Comparison of ENCODE assay signal across 8 cellular contexts in the genomic region with DNA sequence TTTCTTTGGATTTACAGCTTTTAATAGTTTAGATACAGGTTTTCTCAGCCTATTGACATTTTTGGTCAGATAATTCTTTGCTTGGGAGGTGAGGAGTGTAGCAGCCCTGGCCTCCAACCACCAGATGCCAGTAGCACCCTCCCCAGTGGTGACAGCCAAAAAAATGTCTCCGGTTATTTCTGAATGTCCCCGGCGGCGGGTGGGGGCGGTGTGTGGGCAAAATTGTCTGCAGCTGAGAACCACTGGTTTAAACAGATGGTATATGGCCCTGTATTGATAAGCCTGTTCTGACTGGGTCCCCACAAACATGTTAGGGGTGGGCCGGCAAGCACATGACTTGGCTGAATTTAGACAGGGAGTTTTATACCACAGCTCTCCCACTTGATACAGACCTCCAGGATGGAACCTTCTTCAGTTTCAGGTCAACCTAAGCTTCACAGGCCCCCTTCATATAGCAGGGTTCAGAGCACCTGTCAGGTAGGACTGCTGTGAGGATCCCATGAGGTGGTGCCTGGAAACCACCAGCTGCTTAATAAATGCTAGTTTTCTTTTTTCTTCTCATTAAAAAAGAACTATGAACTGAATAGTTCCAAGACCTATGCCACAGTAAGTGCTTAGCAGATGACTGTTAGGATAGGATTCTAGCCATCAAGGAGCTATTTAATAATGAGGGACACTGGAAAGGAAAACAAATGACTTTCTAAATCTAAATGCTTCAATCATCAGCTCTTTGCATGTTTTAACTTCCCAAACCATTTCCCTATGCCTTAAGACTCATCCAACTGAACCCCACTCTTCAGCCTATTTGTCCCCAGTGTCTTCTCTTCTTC.
DNase-seq lines count a peak whose midpoint lies in the region; ATAC-seq lines count a peak whose summit lies in the region.

No MANE protein-coding gene starts in this region.

- no peaks in the 10 kb centered on the region for H3K9me3 Mint-ChIP-seq in effector memory CD8-positive, alpha-beta T cell

- ATAC-seq in HG03196 (IDR thresholded peaks at IDR 0.05; ENCODE audit: unreplicated experiment): peak; percentile 75
- ATAC-seq in effector memory CD8-positive, alpha-beta T cell (replicated peaks): peak; percentile 85

- H3K27ac Mint-ChIP-seq in effector memory CD8-positive, alpha-beta T cell: peak overlapping the region; percentile 55 to 65

- H3K36me3 Mint-ChIP-seq in effector memory CD8-positive, alpha-beta T cell (ENCODE audit: insufficient read depth): peaks cover 17% of the 10 kb centered on the region

- peak; percentile 48 for DNase-seq in DMS 273 (lab: John Stamatoyannopoulos, UW; ENCODE audit: unreplicated experiment)
- no peak for DNase-seq in DMS 273 treated with DMSO at 0.1 percent for 48 hours (lab: John Stamatoyannopoulos, UW)
- DNase-seq in activated CD4-positive, CD25-positive, alpha-beta regulatory T cell (lab: John Stamatoyannopoulos, UW): peak in 3 of 4 experiments; percentile 17 to 39 (median 36)
- DNase-seq in effector memory CD8-positive, alpha-beta T cell: peak; percentile 63 to 80 (median 68)
- peak; percentile 48 to 56 for DNase-seq in stimulated activated CD4-positive, alpha-beta T cell treated with anti-CD3 and anti-CD28 coated beads, Interleukin-1b, Interleukin-23, amount 100 ng/mL, for 4 hours (ENCODE audit: low read depth in 2 of 2)
- DNase-seq in kidney glomerular epithelial cell (lab: John Stamatoyannopoulos, UW): no peak
- no peak for DNase-seq in NCI-H2196 treated with DMSO at 0.1 percent for 48 hours (lab: John Stamatoyannopoulos, UW; ENCODE audit: unreplicated experiment)

- H3K27me3 Mint-ChIP-seq in effector memory CD8-positive, alpha-beta T cell: no peaks in the 10 kb centered on the region

- H3K4me1 Mint-ChIP-seq in effector memory CD8-positive, alpha-beta T cell (ENCODE audit: low read depth in 2 of 2): peaks cover 33 to 63% of the 10 kb centered on the region in 2 donors

- peak overlapping the region; percentile 43 to 45 for H3K4me3 Mint-ChIP-seq in effector memory CD8-positive, alpha-beta T cell

Comparison
In these comparisons a context has a peak if more than half of its experiments do, and no peak if none do; other contexts are left out.
1. DNase-seq: peak in DMS 273 (single experiment), activated CD4-positive, CD25-positive, alpha-beta regulatory T cell (3 of 4), effector memory CD8-positive, alpha-beta T cell (3 of 3) and stimulated activated CD4-positive, alpha-beta T cell treated with anti-CD3 and anti-CD28 coated beads, Interleukin-1b, Interleukin-23, amount 100 ng/mL, for 4 hours (2 of 2); none in DMS 273 treated with DMSO at 0.1 percent for 48 hours (single experiment), kidney glomerular epithelial cell (single experiment) and NCI-H2196 treated with DMSO at 0.1 percent for 48 hours (single experiment).